9 cellular contexts compared by ENCODE assay signal in the genomic region with DNA sequence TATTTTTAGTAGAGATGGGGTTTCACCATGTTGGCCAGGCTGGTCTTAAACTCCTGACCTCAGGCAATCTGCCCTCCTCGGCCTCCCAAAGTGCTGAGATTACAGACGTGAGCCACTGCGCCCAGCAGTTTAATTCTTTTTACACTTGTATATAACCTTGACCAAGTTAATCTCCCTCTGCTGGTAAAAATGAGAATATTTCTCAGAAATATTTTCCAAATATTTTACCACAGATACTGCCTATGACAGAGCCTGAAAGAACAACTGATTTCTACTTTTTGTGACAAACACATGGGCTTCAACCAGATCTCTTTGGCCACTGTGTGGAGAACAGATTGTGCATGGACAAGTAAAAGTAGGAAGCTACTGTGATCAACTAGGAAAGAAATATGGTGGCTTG. TPM values are rescaled to one million over a fixed set of nuclear protein-coding genes. Genes with fewer than 3 reads are reported as not detected.
DNase-seq lines count a peak whose midpoint lies in the region; ATAC-seq, FAIRE-seq and TF ChIP-seq lines count a peak whose summit lies in the region.
"Had no signal": no experiment of that assay in that cellular context is flagged by ENCODE, and none has a peak within 500 bp of the region (broad histone marks: within the 10 kb centered on the region; RNA-seq: fewer than 3 reads in every experiment).

No MANE protein-coding gene starts in this region.

- intact Hi-C loops in GM12878 (cut with micrococcal nuclease; ENCODE audit: unreplicated experiment): loop anchor here (5.0 kb wide), 1 partner anchor 67 kb away; no protein-coding TSS in a partner anchor

- POLR2A ChIA-PET in BJ (lab: Charles Lee): no interaction called here
- POLR2A ChIA-PET in GM12878 (lab: Charles Lee): interaction anchor here (0.6 to 1.4 kb wide), 2 partner anchors 70 to 78 kb away, joined by 3 to 10 read pairs; no protein-coding TSS in a partner anchor

- ATAC-seq in GM12878 (peak; percentile 59), HG02623 (IDR thresholded peaks at IDR 0.05; ENCODE audit: unreplicated experiment) (no peak), GM18511 (IDR thresholded peaks at IDR 0.05; ENCODE audit: unreplicated experiment) (no peak)

- H3K9me3 ChIP-seq in GM12878 (replicated peaks; ENCODE audit: control insufficient read depth, insufficient read depth, low read length): no peaks in the 10 kb centered on the region; the same call in 2 of the 3 replicates
- H3K9me3 ChIP-seq in liver (ENCODE audit: control insufficient read depth in 4 of 4, low read length in 3 of 4): peaks cover 0 to 4% (median 1%) of the 10 kb centered on the region in 4 donors
- no peaks in the 10 kb centered on the region for H3K9me3 ChIP-seq in MG63

- H3K27ac ChIP-seq in GM12878 (ENCODE audit: control insufficient read depth, insufficient read depth) (no peak overlapping the region), liver (ENCODE audit: low read depth in 1 of 2, low read length in 2 of 2) (no peak overlapping the region)

- TF ChIP-seq EP300 in GM12878 (IDR thresholded peaks at IDR 0.05; ENCODE audit: borderline replicate concordance in 1 of 2, control insufficient read depth in 1 of 2, low read depth in 2 of 2, low read length in 2 of 2): no peak

- no peak for FAIRE-seq in GM12878 (lab: Jason Lieb, UNC)

- TF ChIP-seq CTCF in BJ (IDR thresholded peaks at IDR 0.05; ENCODE audit: insufficient read depth, low read depth, low read length) (peak; percentile 40), GM12878 (IDR thresholded peaks at IDR 0.05 in 2 of 3, conservative IDR thresholded peaks at IDR 0.05 in 1 of 3; ENCODE audit: control insufficient read depth in 2 of 3, extremely low read depth in 1 of 3, insufficient read depth in 1 of 3, low read depth in 3 of 3, low read length in 3 of 3) (peak; percentile 19 to 25 (median 20); a peak in 3 of 6 replicates), liver (IDR thresholded peaks at IDR 0.05; ENCODE audit: low read depth, low read length, missing input control) (peak; percentile 37)

- H2AFZ ChIP-seq in GM12878 (ENCODE audit: control insufficient read depth, low read depth, low read length): no peak overlapping the region

- RAD21 ChIA-PET in GM12878 (lab: Charles Lee; ENCODE audit: unreplicated experiment): interaction anchor here (0.7 to 2.5 kb wide), 10 partner anchors 8 to 406 kb away, joined by 3 to 9 read pairs (median 3); no protein-coding TSS in a partner anchor

- no peak for TF ChIP-seq POLR2A in GM12878 (IDR thresholded peaks at IDR 0.05; ENCODE audit: low read depth, low read length)

- CTCF ChIA-PET in BJ (lab: Yijun Ruan, JAX) (interaction anchor here (0.6 to 8.1 kb wide), 18 partner anchors 10 to 404 kb away, joined by 3 to 91 read pairs (median 4); no protein-coding TSS in a partner anchor), GM12878 (lab: Yijun Ruan, JAX) (interaction anchor here (0.7 to 7.6 kb wide), 20 partner anchors 10 to 586 kb away, joined by 3 to 65 read pairs (median 4); no protein-coding TSS in a partner anchor)

- H3K79me2 ChIP-seq in GM12878 (ENCODE audit: control insufficient read depth, insufficient read depth, low read length): no peaks in the 10 kb centered on the region

- no TSS peak for BruUV-seq in GM12878 (replicated peaks; lab: Mats Ljungman, UMichigan)

- H3K27me3 ChIP-seq in BJ (ENCODE audit: control insufficient read depth, insufficient read depth, low read length): no peaks in the 10 kb centered on the region
- H3K27me3 ChIP-seq in GM12878 (replicated peaks in 1 of 2; ENCODE audit: control insufficient read depth in 2 of 2, insufficient read depth in 2 of 2, low read length in 1 of 2): 0 out of 4 replicates have a peak, but pooled peaks cover 0 to 2% of the 10 kb centered on the region in 2 experiments
- no peaks in the 10 kb centered on the region for H3K27me3 ChIP-seq in liver (ENCODE audit: control insufficient read depth in 4 of 4, insufficient read depth in 4 of 4, low read length in 3 of 4)
- H3K27me3 ChIP-seq in MG63: no peaks in the 10 kb centered on the region

- H3K4me1 ChIP-seq in GM12878 (ENCODE audit: control insufficient read depth, insufficient read depth, low read length) (no peaks in the 10 kb centered on the region; the same call in 1 of the 2 replicates), liver (ENCODE audit: control insufficient read depth in 4 of 4, insufficient read depth in 4 of 4, low read length in 3 of 4) (peaks cover 0 to 6% (median 2%) of the 10 kb centered on the region in 4 donors)

- H3K36me3 ChIP-seq in BJ (ENCODE audit: control insufficient read depth, insufficient read depth, low read length) (no peaks in the 10 kb centered on the region), GM12878 (ENCODE audit: control insufficient read depth in 2 of 2, insufficient read depth in 2 of 2, low read length in 1 of 2) (no peaks in the 10 kb centered on the region), liver (ENCODE audit: control insufficient read depth in 4 of 4, insufficient read depth in 3 of 4, low read depth in 1 of 4, low read length in 3 of 4) (no peaks in the 10 kb centered on the region), MG63 (no peaks in the 10 kb centered on the region)

- 24% methylated on average over 3 of the region's 3 CpGs for WGBS in GM12878 (ENCODE audit: insufficient coverage, insufficient replicate concordance, low lambda C conversion rate, missing lambda C conversion rate)
- WGBS in liver: 51% methylated on average over 3 of the region's 3 CpGs

- SMC1A ChIA-PET in GM12878 (lab: Charles Lee; ENCODE audit: uncharacterized antibody, unreplicated experiment): interaction anchor here (0.5 to 1.7 kb wide), 18 partner anchors 9 to 404 kb away, joined by 3 to 10 read pairs (median 4); no protein-coding TSS in a partner anchor

- H3K4me3 ChIP-seq in BJ (ENCODE audit: low read depth, low read length): no peak overlapping the region
- H3K4me3 ChIP-seq in GM12878: no peak overlapping the region
- H3K4me3 ChIP-seq in liver (ENCODE audit: low read depth in 1 of 3, low read length in 3 of 3): no peak overlapping the region
- no peak overlapping the region for H3K4me3 ChIP-seq in MG63

- H3K9ac ChIP-seq in GM12878 (ENCODE audit: control insufficient read depth, insufficient read depth, low read length) (no peak overlapping the region), liver (ENCODE audit: low read depth in 1 of 2, low read length in 2 of 2) (no peak overlapping the region)

- in situ Hi-C loops in KBM-7 (cut with MboI; ENCODE audit: low pct_unique_long_range_greater_than_20kb, low sequenced_read_pairs): loop anchor here (25.0 kb wide), 1 partner anchor 408 kb away; a partner anchor contains a TSS
- in situ Hi-C loops in GM12878 (cut with MboI): loop anchor here (5.0 kb wide), 1 partner anchor 403 kb away; no protein-coding TSS in a partner anchor

- no peak for DNase-seq in BJ (ENCODE audit: low read depth)
- peak; percentile 55 for DNase-seq in KBM-7
- no peak for DNase-seq in GM12878 (ENCODE audit: low read depth, low spot score)
- DNase-seq in MG63: no peak
- DNase-seq in HuH-7.5 (ENCODE audit: low spot score): no peak
- DNase-seq: activated CD8-positive, alpha-beta memory T cell treated with anti-CD3 and anti-CD28 coated beads for 24 hours had no signal

- TF ChIP-seq RAD21 in GM12878 (IDR thresholded peaks at IDR 0.05; ENCODE audit: insufficient read depth, low read depth, low read length) (no peak), liver (IDR thresholded peaks at IDR 0.05) (peak; percentile 48 to 62)

- H4K20me1 ChIP-seq in GM12878 (ENCODE audit: control insufficient read depth, insufficient read depth): no peaks in the 10 kb centered on the region

- no peak overlapping the region for H3K4me2 ChIP-seq in GM12878 (ENCODE audit: control insufficient read depth, insufficient read depth)

TF ChIP-seq in GM12878, 131 proteins besides CTCF, POLR2A, EP300 and RAD21 (continues in another document):
- peak; percentile 11; the same call in 1 of the 2 replicates for TF ChIP-seq SMC3 (IDR thresholded peaks at IDR 0.05; ENCODE audit: borderline replicate concordance, low read length)

TF ChIP-seq in liver, 16 proteins besides CTCF, POLR2A, EP300 and RAD21 (continues in another document):
- no peak for TF ChIP-seq EGR1 (IDR thresholded peaks at IDR 0.05; ENCODE audit: low read depth in 2 of 2)
- no peak for TF ChIP-seq RXRA (IDR thresholded peaks at IDR 0.05)
- no peak for TF ChIP-seq YY1 (IDR thresholded peaks at IDR 0.05)
- TF ChIP-seq, protein P1, sequence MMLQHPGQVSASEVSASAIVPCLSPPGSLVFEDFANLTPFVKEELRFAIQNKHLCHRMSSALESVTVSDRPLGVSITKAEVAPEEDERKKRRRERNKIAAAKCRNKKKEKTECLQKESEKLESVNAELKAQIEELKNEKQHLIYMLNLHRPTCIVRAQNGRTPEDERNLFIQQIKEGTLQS (IDR thresholded peaks at IDR 0.05): no peak
- no peak for TF ChIP-seq SP1 (IDR thresholded peaks at IDR 0.05)
- no peak for TF ChIP-seq FOXA1 (IDR thresholded peaks at IDR 0.05)
- TF ChIP-seq NR2F2 (IDR thresholded peaks at IDR 0.05): no peak
- TF ChIP-seq, protein P2, sequence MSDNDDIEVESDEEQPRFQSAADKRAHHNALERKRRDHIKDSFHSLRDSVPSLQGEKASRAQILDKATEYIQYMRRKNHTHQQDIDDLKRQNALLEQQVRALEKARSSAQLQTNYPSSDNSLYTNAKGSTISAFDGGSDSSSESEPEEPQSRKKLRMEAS (IDR thresholded peaks at IDR 0.05): no peak
- TF ChIP-seq HNF4G (IDR thresholded peaks at IDR 0.05): no peak
- no peak for TF ChIP-seq TAF1 (conservative IDR thresholded peaks at IDR 0.05)

RNA-seq across cellular contexts. Expression of a gene that starts 21.2 kb away (rescaled TPM):
- 3.3 and 3.6 TPM in 2 replicates for polyA plus RNA-seq in BJ (2011; rRNA removed)
- 16.4 and 16.7 TPM in 2 replicates for polyA minus RNA-seq in BJ (2011; rRNA and poly(A)+ RNA removed)
- total RNA-seq in GM12878 (2013; cell fraction: nucleolus; rRNA removed): 39.6 and 44.5 TPM in 2 replicates
- 0.56 and 2.0 TPM in 2 replicates for total RNA-seq in GM12878 (2014; rRNA removed)
- 0.64 and 0.67 TPM in 2 replicates for total RNA-seq in GM12878 (2014; rRNA removed; fragmentation: Illumina TruSeq; extraction: Trizol)
- 1.2 and 2.7 TPM in 2 replicates for total RNA-seq in GM12878 (2021)
- 0.04 TPM for polyA plus RNA-seq in GM12878 (2011; ENCODE audit: low read depth)
- 10.3 and 14.1 TPM in 2 replicates for polyA plus RNA-seq in GM12878 (2011; rRNA removed)
- polyA plus RNA-seq in GM12878 (2011; cell fraction: cytosol; rRNA removed): 7.1 and 10.2 TPM in 2 replicates
- 28.6 and 29.1 TPM in 2 replicates for polyA plus RNA-seq in GM12878 (2011; cell fraction: nucleus; rRNA removed)
- 0.10 and 0.11 TPM in 2 replicates for polyA plus RNA-seq in GM12878 (2012)
- 0.35 and 1.1 TPM in 2 replicates for polyA plus RNA-seq in GM12878 (2014; fragmentation: Illumina TruSeq; extraction: Trizol)
- polyA plus RNA-seq in GM12878 (2014; fragmentation: Nextera tagmentation; extraction: Ambion mirVana): under 1 TPM; 0.26 to 0.66 TPM
- 0.67 and 0.72 TPM in 2 replicates for polyA plus RNA-seq in GM12878 (2014; rRNA removed)
- 1 to 10 TPM; 1.6 TPM for polyA plus RNA-seq in GM12878 (2016; fragmentation: Nextera tagmentation; extraction: Ambion mirVana)
- 49.2 and 80.0 TPM in 2 replicates for polyA minus RNA-seq in GM12878 (2011; rRNA and poly(A)+ RNA removed)
- polyA minus RNA-seq in GM12878 (2011; cell fraction: cytosol; rRNA and poly(A)+ RNA removed): 22.2 and 29.9 TPM in 2 replicates
- 38.2 and 59.5 TPM in 2 replicates for polyA minus RNA-seq in GM12878 (2011; cell fraction: nucleus; rRNA and poly(A)+ RNA removed)
- 10 to 100 TPM; 10.9 to 33.0 TPM for total RNA-seq in liver
- 10 to 100 TPM in 1 of 2 donors, 1 to 10 TPM in 1; 6.6 to 30.4 TPM for polyA plus RNA-seq in liver
- total RNA-seq in MG63 (2014; rRNA removed; shearing (Covaris generic); ENCODE audit: low replicate concordance): 1.3 and 8.7 TPM in 2 replicates
